ENCODE assay signal across 20 cellular contexts in genomic region chr7:95481768-95482167, GRCh38. TPM values are rescaled to one million over a fixed set of nuclear protein-coding genes. Genes with fewer than 3 reads are reported as not detected.
"Had no signal": no experiment of that assay in that cellular context is flagged by ENCODE, and none has a peak within 500 bp of the region (broad histone marks: within the 10 kb centered on the region; RNA-seq: fewer than 3 reads in every experiment).

No MANE protein-coding gene starts in this region.

- H3K27me3 ChIP-seq: breast epithelium, esophagus muscularis mucosa, neutrophil, tibial nerve had no signal

- ATAC-seq: naive thymus-derived CD8-positive, alpha-beta T cell; pancreas; right cardiac atrium had no signal

- H3K4me1 ChIP-seq: breast epithelium, tibial nerve had no signal

- DNase-seq: activated CD4-positive, alpha-beta memory T cell treated with anti-CD3 and anti-CD28 coated beads for 36 hours; activated CD4-positive, alpha-beta T cell treated with anti-CD3 and anti-CD28 coated beads for 48 hours; activated CD4-positive, CD25-positive, alpha-beta regulatory T cell; activated naive CD4-positive, alpha-beta T cell treated with Interleukin-2 at 50 U/mL for 16 hours; activated naive CD8-positive, alpha-beta T cell treated with anti-CD3 and anti-CD28 coated beads for 36 hours; activated T-cell treated with anti-CD3 and anti-CD28 coated beads, Interleukin-2, amount 50 U/mL, for 48 hours; amniotic stem cell; hippocampal formation; kidney glomerular epithelial cell; left ventricle myocardium inferior; naive thymus-derived CD8-positive, alpha-beta T cell; pancreas; right cardiac atrium; stimulated activated CD4-positive, alpha-beta T cell treated with anti-CD3 and anti-CD28 coated beads, Interleukin-1b, Interleukin-23, amount 100 ng/mL, for 48 hours; T1000 had no signal

- H3K9me3 ChIP-seq: breast epithelium, esophagus muscularis mucosa, left ventricle myocardium inferior, neutrophil, pancreas, tibial nerve had no signal

- H3K4me3 ChIP-seq: breast epithelium, esophagus muscularis mucosa, left ventricle myocardium inferior, pancreas, tibial nerve had no signal

- H3K27ac ChIP-seq: breast epithelium, esophagus muscularis mucosa, left ventricle myocardium inferior, neutrophil, pancreas, tibial nerve had no signal

- H3K36me3 ChIP-seq: breast epithelium, esophagus muscularis mucosa, left ventricle myocardium inferior, neutrophil, pancreas, tibial nerve had no signal

RNA-seq across cellular contexts. Expression of gene ASB4, which starts 4.0 kb away (rescaled TPM):
- total RNA-seq: activated CD4-positive, alpha-beta memory T cell treated with anti-CD3 and anti-CD28 coated beads for 36 hours; activated naive CD8-positive, alpha-beta T cell treated with anti-CD3 and anti-CD28 coated beads for 36 hours; lung microvascular endothelial cell; naive thymus-derived CD8-positive, alpha-beta T cell; tibial nerve had no signal
